In the genomic region with DNA sequence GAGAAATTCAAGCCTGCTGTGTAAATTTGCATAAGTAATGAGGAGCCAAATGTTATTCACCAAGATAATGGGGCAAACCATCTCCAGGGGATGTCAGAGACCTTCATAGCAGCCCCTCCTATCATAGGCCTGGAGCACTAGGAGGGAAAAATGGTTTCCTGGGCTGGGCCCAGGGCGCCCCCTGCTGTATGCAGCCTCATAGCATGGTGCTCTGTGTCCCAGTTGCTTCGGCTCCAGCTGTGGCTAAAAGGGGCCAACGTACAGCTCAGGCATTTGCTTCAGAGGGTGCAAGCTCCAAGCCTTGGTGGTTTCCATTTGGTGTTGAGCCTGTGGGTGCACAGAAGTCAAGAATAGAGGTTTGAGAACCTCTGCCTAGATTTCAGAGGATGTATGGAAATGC, we compare ENCODE assay signal across 13 cellular contexts.
DNase-seq lines count a peak whose midpoint lies in the region; TF ChIP-seq lines count a peak whose summit lies in the region.
"Had no signal": no experiment of that assay in that cellular context is flagged by ENCODE, and none has a peak within 500 bp of the region (broad histone marks: within the 10 kb centered on the region; RNA-seq: fewer than 3 reads in every experiment).

No MANE protein-coding gene starts in this region.

- H3K36me3 Mint-ChIP-seq in activated naive CD4-positive, alpha-beta T cell treated with anti-CD3 and anti-CD28 coated beads for 36 hours (ENCODE audit: low read depth) = no peaks in the 10 kb centered on the region
- H3K36me3 Mint-ChIP-seq in T-helper 2 cell treated with Interferon-gamma antibody and Interleukin-4, amounts not matched to agents 5 μg/mL and 100 μg/mL, for 36 hours (ENCODE audit: low read depth) = no peaks in the 10 kb centered on the region
- H3K36me3 Mint-ChIP-seq: CD4-positive, alpha-beta memory T cell had no signal

- TF ChIP-seq CTCF in HFF-Myc (IDR thresholded peaks at IDR 0.05; ENCODE audit: low read depth, low read length, missing control alignments) (peak; percentile 5), choroid plexus epithelial cell (conservative IDR thresholded peaks at IDR 0.05; ENCODE audit: low read depth, low read length) (peak; percentile 38)

- no peak overlapping the region for H3K27ac Mint-ChIP-seq in activated naive CD4-positive, alpha-beta T cell treated with anti-CD3 and anti-CD28 coated beads for 36 hours
- no peak overlapping the region for H3K27ac Mint-ChIP-seq in T-helper 2 cell treated with Interferon-gamma antibody and Interleukin-4, amounts not matched to agents 5 μg/mL and 100 μg/mL, for 36 hours
- H3K27ac Mint-ChIP-seq: CD4-positive, alpha-beta memory T cell had no signal

- H3K4me3 Mint-ChIP-seq in activated naive CD4-positive, alpha-beta T cell treated with anti-CD3 and anti-CD28 coated beads for 36 hours = no peak overlapping the region
- H3K4me3 Mint-ChIP-seq in T-helper 2 cell treated with Interferon-gamma antibody and Interleukin-4, amounts not matched to agents 5 μg/mL and 100 μg/mL, for 36 hours = no peak overlapping the region
- H3K4me3 Mint-ChIP-seq: CD4-positive, alpha-beta memory T cell had no signal

- intact Hi-C loops in activated naive CD4-positive, alpha-beta T cell treated with anti-CD3 and anti-CD28 coated beads for 36 hours (cut with micrococcal nuclease) = no loop called here

- peak; percentile 30 for DNase-seq in activated naive CD4-positive, alpha-beta T cell treated with anti-CD3 and anti-CD28 coated beads for 36 hours
- DNase-seq in activated naive CD4-positive, alpha-beta T cell (lab: John Stamatoyannopoulos, UW) = no peak
- DNase-seq in HFF-Myc (ENCODE audit: extremely low read depth, low read depth) = no peak
- DNase-seq in choroid plexus epithelial cell (ENCODE audit: low read depth) = peak; percentile 1
- peak; percentile 7 to 11 for DNase-seq in stimulated activated CD8-positive, alpha-beta memory T cell treated with anti-CD3 and anti-CD28 coated beads, Interleukin-2, amount 100 ng/mL, for 48 hours (ENCODE audit: low read depth in 2 of 2)
- no peak for DNase-seq in NCI-H1417 (lab: John Stamatoyannopoulos, UW)
- no peak for DNase-seq in inferior parietal cortex (ENCODE audit: extremely low spot score)
- no peak for DNase-seq in T-helper 2 cell treated with Interferon-gamma antibody and Interleukin-4, amounts not matched to agents 5 μg/mL and 100 μg/mL, for 36 hours (ENCODE audit: low spot score)
- DNase-seq: activated gamma-delta T cell; CD4-positive, alpha-beta memory T cell; glutamatergic neuron; left ventricle myocardium inferior; stimulated activated naive CD4-positive, alpha-beta T cell treated with Interleukin-2 at 50 U/mL for 16 hours had no signal

- no peak overlapping the region for H3K4me3 ChIP-seq in HFF-Myc (replicated peaks; ENCODE audit: low read depth, low read length)
- H3K4me3 ChIP-seq in choroid plexus epithelial cell (ENCODE audit: low read depth, low read length) = no peak overlapping the region
- H3K4me3 ChIP-seq: left ventricle myocardium inferior had no signal

- H3K9me3 Mint-ChIP-seq in activated naive CD4-positive, alpha-beta T cell treated with anti-CD3 and anti-CD28 coated beads for 36 hours = no peaks in the 10 kb centered on the region
- no peaks in the 10 kb centered on the region for H3K9me3 Mint-ChIP-seq in T-helper 2 cell treated with Interferon-gamma antibody and Interleukin-4, amounts not matched to agents 5 μg/mL and 100 μg/mL, for 36 hours

- CTCF ChIA-PET in activated naive CD4-positive, alpha-beta T cell treated with anti-CD3 and anti-CD28 coated beads for 36 hours (lab: Charles Lee) = no interaction called here

- no peaks in the 10 kb centered on the region for H3K27me3 Mint-ChIP-seq in activated naive CD4-positive, alpha-beta T cell treated with anti-CD3 and anti-CD28 coated beads for 36 hours (ENCODE audit: low read depth)
- no peaks in the 10 kb centered on the region for H3K27me3 Mint-ChIP-seq in T-helper 2 cell treated with Interferon-gamma antibody and Interleukin-4, amounts not matched to agents 5 μg/mL and 100 μg/mL, for 36 hours (ENCODE audit: low read depth)

- no peaks in the 10 kb centered on the region for H3K4me1 Mint-ChIP-seq in activated naive CD4-positive, alpha-beta T cell treated with anti-CD3 and anti-CD28 coated beads for 36 hours (ENCODE audit: low read depth)
- H3K4me1 Mint-ChIP-seq in T-helper 2 cell treated with Interferon-gamma antibody and Interleukin-4, amounts not matched to agents 5 μg/mL and 100 μg/mL, for 36 hours (ENCODE audit: low read depth) = no peaks in the 10 kb centered on the region
- H3K4me1 Mint-ChIP-seq: CD4-positive, alpha-beta memory T cell had no signal

Comparison
In these comparisons a context has a peak if more than half of its experiments do, and no peak if none do; other contexts are left out.
1. DNase-seq: peak in activated naive CD4-positive, alpha-beta T cell treated with anti-CD3 and anti-CD28 coated beads for 36 hours (single experiment), choroid plexus epithelial cell (single experiment) and stimulated activated CD8-positive, alpha-beta memory T cell treated with anti-CD3 and anti-CD28 coated beads, Interleukin-2, amount 100 ng/mL, for 48 hours (2 of 2); none in activated naive CD4-positive, alpha-beta T cell (0 of 4), HFF-Myc (single experiment), NCI-H1417 (0 of 3), inferior parietal cortex (single experiment) and T-helper 2 cell treated with Interferon-gamma antibody and Interleukin-4, amounts not matched to agents 5 μg/mL and 100 μg/mL, for 36 hours (single experiment).